ENCODE assay signal across 8 cellular contexts in genomic region chr17:67628580-67629013, GRCh38.
DNase-seq lines count a peak whose midpoint lies in the region; ATAC-seq and TF ChIP-seq lines count a peak whose summit lies in the region.

No MANE protein-coding gene starts in this region.

- DNase-seq in G401 (ENCODE audit: low spot score) (peak; percentile 24), HCT116 (ENCODE audit: low read depth, low spot score) (no peak), activated B cell treated with CpG ODN at 0.5 μM for 24 hours (no peak), left kidney (ENCODE audit: low read depth, low spot score) (peak; percentile 60), putamen (ENCODE audit: low spot score) (no peak), spleen (no peak), HK-2 (ENCODE audit: unreplicated experiment) (no peak)

- H4K20me1 ChIP-seq in HCT116 (ENCODE audit: insufficient read depth): no peaks in the 10 kb centered on the region

- no peaks in the 10 kb centered on the region for H3K27me3 Mint-ChIP-seq in activated B cell treated with CpG ODN at 0.5 μM for 24 hours

- H3K9me3 ChIP-seq in HCT116 (ENCODE audit: control insufficient read depth in 1 of 2, insufficient read depth in 1 of 2, low read depth in 1 of 2, low read length in 2 of 2): no peaks in the 10 kb centered on the region
- H3K9me3 ChIP-seq in spleen: peaks cover 0 to 10% (median 4%) of the 10 kb centered on the region in 8 donors

- peak; percentile 48 for TF ChIP-seq RAD21 in HCT116 (IDR thresholded peaks at IDR 0.05; ENCODE audit: low read depth)

- RAD21 ChIA-PET in HCT116 (lab: Charles Lee; ENCODE audit: low non-redundant PET in 1 of 2, low total read pairs in 2 of 2, uncharacterized antibody in 2 of 2, unreplicated experiment in 2 of 2): interaction anchor here in 1 of 2 experiments (1.2 kb wide), 1 partner anchor 254 kb away, joined by 5 read pairs; no protein-coding TSS in a partner anchor

- POLR2A ChIA-PET in HCT116 (lab: Charles Lee) (interaction anchor here (1.3 kb wide), 1 partner anchor 9 kb away, joined by 3 read pairs; no protein-coding TSS in a partner anchor), activated B cell treated with CpG ODN at 0.5 μM for 24 hours (lab: Charles Lee) (no interaction called here)

- H3K79me2 ChIP-seq in HCT116 (ENCODE audit: insufficient read depth, low read length): no peaks in the 10 kb centered on the region

- in situ Hi-C loops in G401 (cut with HindIII; ENCODE audit: low sequenced_read_pairs): no loop called here

- peaks cover 2% of the 10 kb centered on the region for H3K4me1 Mint-ChIP-seq in activated B cell treated with CpG ODN at 0.5 μM for 24 hours

- no peak overlapping the region for H3K9ac ChIP-seq in HCT116 (ENCODE audit: low read length)

- peak; percentile 76 for ATAC-seq in HCT116
- peak; percentile 21 for ATAC-seq in activated B cell treated with CpG ODN at 0.5 μM for 24 hours (ENCODE audit: low read depth)
- ATAC-seq in GM18517 (IDR thresholded peaks at IDR 0.05; ENCODE audit: unreplicated experiment): no peak

- H3K27ac ChIP-seq in HCT116 (ENCODE audit: low read depth, low read length) (no peak overlapping the region), spleen (no peak overlapping the region)

- no peak for TF ChIP-seq POLR2A in HCT116 (IDR thresholded peaks at IDR 0.05; ENCODE audit: borderline replicate concordance, extremely low read depth, insufficient read depth, insufficient read length)
- no peak for TF ChIP-seq POLR2A in spleen (IDR thresholded peaks at IDR 0.05)

- H2AFZ ChIP-seq in HCT116 (ENCODE audit: low read depth, low read length, poor library complexity, severe bottlenecking): no peak overlapping the region

- 84 to 94% (median 86%) methylated on average over 7 to 8 of the region's 8 CpGs for WGBS in spleen, 5 donors

- no peak overlapping the region for H3K4me3 Mint-ChIP-seq in activated B cell treated with CpG ODN at 0.5 μM for 24 hours

- H3K4me1 ChIP-seq in HCT116 (ENCODE audit: control insufficient read depth in 1 of 2, insufficient read depth in 2 of 2, low read length in 2 of 2) (no peaks in the 10 kb centered on the region), spleen (peaks cover 0 to 6% (median 0%) of the 10 kb centered on the region in 6 donors)

- TF ChIP-seq CTCF in HCT116 (IDR thresholded peaks at IDR 0.05 in 2 of 3, conservative IDR thresholded peaks at IDR 0.05 in 1 of 3; ENCODE audit: borderline replicate concordance in 1 of 3, insufficient read depth in 1 of 3, low read depth in 2 of 3, low read length in 2 of 3) (peak; percentile 24 to 36 (median 28); a peak in 3 of 6 replicates), activated B cell treated with CpG ODN at 0.5 μM for 24 hours (IDR thresholded peaks at IDR 0.05) (no peak), spleen (IDR thresholded peaks at IDR 0.05 in 8 of 11, conservative IDR thresholded peaks at IDR 0.05 in 3 of 11) (no peak)

- CTCF ChIA-PET in HCT116 (lab: Charles Lee): interaction anchor here (0.5 to 1.7 kb wide), 4 partner anchors 78 to 254 kb away, joined by 3 to 9 read pairs (median 4); no protein-coding TSS in a partner anchor
- CTCF ChIA-PET in activated B cell treated with CpG ODN at 0.5 μM for 24 hours (lab: Charles Lee): interaction anchor here (1.0 kb wide), 1 partner anchor 254 kb away, joined by 3 read pairs; no protein-coding TSS in a partner anchor

- no TSS peak for BruUV-seq in HCT116 (replicated peaks; lab: Mats Ljungman, UMichigan)

- H3K27ac Mint-ChIP-seq in activated B cell treated with CpG ODN at 0.5 μM for 24 hours: no peak overlapping the region

- H3K4me2 ChIP-seq in HCT116 (ENCODE audit: low read length): no peak overlapping the region

- H3K4me3 ChIP-seq in HCT116 (replicated peaks in 1 of 2; ENCODE audit: low read depth in 1 of 2, low read length in 2 of 2): no peak overlapping the region
- no peak overlapping the region for H3K4me3 ChIP-seq in spleen

- H3K9me2 ChIP-seq in HCT116 (ENCODE audit: insufficient read depth): no peaks in the 10 kb centered on the region

- peaks cover 23% of the 10 kb centered on the region for H3K36me3 Mint-ChIP-seq in activated B cell treated with CpG ODN at 0.5 μM for 24 hours (ENCODE audit: low read depth)

- H3K36me3 ChIP-seq in HCT116 (ENCODE audit: control insufficient read depth in 1 of 2, insufficient read depth in 2 of 2, low read length in 2 of 2) (no peaks in the 10 kb centered on the region), spleen (peaks cover 0 to 25% (median 7%) of the 10 kb centered on the region in 6 donors)

- peaks cover 6% of the 10 kb centered on the region for H3K9me3 Mint-ChIP-seq in activated B cell treated with CpG ODN at 0.5 μM for 24 hours

- no peaks in the 10 kb centered on the region for H3K27me3 ChIP-seq in HCT116 (ENCODE audit: insufficient read depth, low read length)
- no peaks in the 10 kb centered on the region for H3K27me3 ChIP-seq in spleen (replicated peaks in 1 of 7)

- intact Hi-C loops in HCT116 (cut with micrococcal nuclease): loop anchor here (2.0 kb wide), 1 partner anchor 250 kb away; no protein-coding TSS in a partner anchor
- intact Hi-C loops in activated B cell treated with CpG ODN at 0.5 μM for 24 hours (cut with micrococcal nuclease): no loop called here
- intact Hi-C loops in spleen (cut with DNase I; ENCODE audit: low total_unique reads): no loop called here

TF ChIP-seq in HCT116, 20 proteins besides CTCF, POLR2A, EP300 and RAD21:
- TF ChIP-seq FOSL1 (IDR thresholded peaks at IDR 0.05; ENCODE audit: low read depth) (no peak), CEBPB (IDR thresholded peaks at IDR 0.05; ENCODE audit: low read depth) (no peak), EGR1 (IDR thresholded peaks at IDR 0.05; ENCODE audit: low read depth) (no peak), ZFX (IDR thresholded peaks at IDR 0.05) (no peak), MAX (IDR thresholded peaks at IDR 0.05) (no peak)

Comparison
In these comparisons a context has a peak if more than half of its experiments do, and no peak if none do; other contexts are left out.
1. DNase-seq: peak in G401 (single experiment) and left kidney (single experiment); none in HCT116 (single experiment), activated B cell treated with CpG ODN at 0.5 μM for 24 hours (single experiment), putamen (single experiment), spleen (single experiment) and HK-2 (single experiment).
2. CTCF ChIP-seq: peak in HCT116 (3 of 3); none in activated B cell treated with CpG ODN at 0.5 μM for 24 hours (single experiment) and spleen (0 of 11).